In genomic region chr7:141700848-141701371, GRCh38 we compare ENCODE assay signal across 8 cellular contexts. TPM values are rescaled to one million over a fixed set of nuclear protein-coding genes. Genes with fewer than 3 reads are reported as not detected.
DNase-seq lines count a peak whose midpoint lies in the region; ATAC-seq and TF ChIP-seq lines count a peak whose summit lies in the region.

No MANE protein-coding gene starts in this region.

- H3K9me3 ChIP-seq in breast epithelium (no peaks in the 10 kb centered on the region), right lobe of liver (no peaks in the 10 kb centered on the region)

- H3K4me1 ChIP-seq in breast epithelium (peaks cover 0 to 3% of the 10 kb centered on the region in 2 donors), right lobe of liver (peaks cover 0 to 33% (median 14%) of the 10 kb centered on the region in 4 donors)

- no peaks in the 10 kb centered on the region for H3K27me3 ChIP-seq in breast epithelium
- H3K27me3 ChIP-seq in right lobe of liver, result no peaks in the 10 kb centered on the region

- peak overlapping the region; percentile 73 for H3K27ac Mint-ChIP-seq in T-helper 2 cell treated with Interferon-gamma antibody and Interleukin-4, amounts not matched to agents 5 μg/mL and 100 μg/mL, for 36 hours

- no peaks in the 10 kb centered on the region for H3K9me3 Mint-ChIP-seq in T-helper 2 cell treated with Interferon-gamma antibody and Interleukin-4, amounts not matched to agents 5 μg/mL and 100 μg/mL, for 36 hours

- H3K27me3 Mint-ChIP-seq in T-helper 2 cell treated with Interferon-gamma antibody and Interleukin-4, amounts not matched to agents 5 μg/mL and 100 μg/mL, for 36 hours (ENCODE audit: low read depth), result peaks cover 16% of the 10 kb centered on the region

- peaks cover 35% of the 10 kb centered on the region for H3K4me1 Mint-ChIP-seq in T-helper 2 cell treated with Interferon-gamma antibody and Interleukin-4, amounts not matched to agents 5 μg/mL and 100 μg/mL, for 36 hours (ENCODE audit: low read depth)

- H3K4me3 Mint-ChIP-seq in T-helper 2 cell treated with Interferon-gamma antibody and Interleukin-4, amounts not matched to agents 5 μg/mL and 100 μg/mL, for 36 hours, result peak overlapping the region; percentile 69

- H3K36me3 Mint-ChIP-seq in T-helper 2 cell treated with Interferon-gamma antibody and Interleukin-4, amounts not matched to agents 5 μg/mL and 100 μg/mL, for 36 hours (ENCODE audit: low read depth), result peaks cover 3% of the 10 kb centered on the region

- TF ChIP-seq CTCF in breast epithelium (IDR thresholded peaks at IDR 0.05), result no peak
- no peak for TF ChIP-seq CTCF in right lobe of liver (IDR thresholded peaks at IDR 0.05)

- intact Hi-C loops in breast epithelium (cut with DNase I; ENCODE audit: low total_unique reads) (no loop called here), right lobe of liver (cut with DNase I) (no loop called here)

- H3K4me3 ChIP-seq in breast epithelium (peak overlapping the region; percentile 84 to 97 (median 91)), right lobe of liver (peak overlapping the region; percentile 70 to 86 (median 85))

- H3K36me3 ChIP-seq in breast epithelium (no peaks in the 10 kb centered on the region), right lobe of liver (no peaks in the 10 kb centered on the region)

- 4% methylated on average over 18 of the region's 20 CpGs for WGBS in right lobe of liver (ENCODE audit: insufficient coverage, low coverage, low lambda C conversion rate, missing lambda C conversion rate)

- H3K27ac ChIP-seq in breast epithelium, result peak overlapping the region; percentile 86 to 92
- H3K27ac ChIP-seq in right lobe of liver, result peak overlapping the region; percentile 20 to 87 (median 82)
- peak overlapping the region; percentile 86 for H3K27ac ChIP-seq in temporal lobe (ENCODE audit: low read depth, low read length)

- no peak for DNase-seq in T-helper 2 cell treated with Interferon-gamma antibody and Interleukin-4, amounts not matched to agents 5 μg/mL and 100 μg/mL, for 36 hours (ENCODE audit: low spot score)
- no peak for DNase-seq in T-helper 2 cell
- DNase-seq in NCI-H69 (lab: John Stamatoyannopoulos, UW), result peak; percentile 72
- DNase-seq in breast epithelium (ENCODE audit: low spot score in 2 of 2), result no peak
- no peak for DNase-seq in right lobe of liver
- no peak for DNase-seq in activated effector memory CD4-positive, alpha-beta T cell treated with Interleukin-2 at 50 U/mL for 16 hours
- no peak for DNase-seq in GDM1 (lab: John Stamatoyannopoulos, UW)

- TF ChIP-seq POLR2A in breast epithelium (IDR thresholded peaks at IDR 0.05) (no peak), right lobe of liver (IDR thresholded peaks at IDR 0.05) (no peak)

- peak in 3 of 4 donors; percentile 6 to 21 (median 6) for ATAC-seq in right lobe of liver

RNA-seq across cellular contexts. Expression of gene DENND11, which starts 1.1 kb away (rescaled TPM):
- 10 to 100 TPM; 14.1 to 49.2 (median 32.1) TPM for total RNA-seq in breast epithelium
- total RNA-seq in right lobe of liver, result 10 to 100 TPM; 24.4 to 30.8 (median 26.3) TPM
- total RNA-seq in temporal lobe, result 30.0 TPM

RNA-seq across cellular contexts. Expression of gene WEE2, which starts 7.2 kb away (rescaled TPM):
- total RNA-seq in breast epithelium (not detected), right lobe of liver (not detected), temporal lobe (0.49 TPM)

RNA-seq across cellular contexts. Expression of gene SSBP1, which starts 37.2 kb away (rescaled TPM):
- 100 to 1,000 TPM in 2 of 3 donors, 10 to 100 TPM in 1; 93.4 to 114 (median 112) TPM for total RNA-seq in breast epithelium
- 100 to 1,000 TPM in 1 of 6 experiments, 10 to 100 TPM in 5; 38.6 to 115 (median 48.8) TPM for total RNA-seq in right lobe of liver
- total RNA-seq in temporal lobe, result 65.2 TPM
